In the genomic region with DNA sequence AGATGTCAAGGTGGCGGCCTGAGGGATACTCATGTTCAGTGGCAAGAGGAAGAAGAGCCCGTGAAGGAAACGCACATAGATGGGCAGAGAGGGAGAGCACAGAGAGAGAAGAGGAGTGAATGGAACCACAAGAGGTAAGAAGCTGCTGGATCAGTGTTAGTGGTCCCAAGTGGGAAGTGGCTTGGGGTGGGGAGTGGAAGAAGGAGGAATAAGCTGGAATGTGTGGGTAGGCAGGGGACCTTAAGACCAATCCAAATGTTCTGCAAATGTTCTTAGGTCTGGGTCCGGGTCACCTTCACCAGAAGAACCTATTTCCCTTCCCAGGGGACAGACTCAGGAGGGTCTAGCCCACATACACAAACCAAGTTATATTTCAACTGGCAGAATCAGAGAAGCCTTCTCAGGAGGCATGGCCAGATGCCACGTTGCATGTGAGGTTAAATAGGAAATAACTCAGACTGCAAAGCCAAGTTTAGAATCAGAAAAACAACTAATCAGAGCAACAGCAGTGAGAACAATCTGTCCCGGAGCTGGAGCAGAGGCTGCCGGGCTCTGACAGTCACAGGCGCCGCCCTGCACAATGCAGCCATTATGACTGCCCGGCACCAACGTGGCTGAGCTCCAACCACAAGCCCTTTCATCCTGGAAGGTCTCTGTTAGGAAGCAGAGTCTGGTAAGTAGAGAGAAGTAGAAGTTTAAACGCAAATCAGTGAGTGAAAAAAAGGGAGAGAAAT, we compare ENCODE assay signal across 9 cellular contexts.
A peak's percentile ranks its signal among the peaks of the same experiment; 100 is the strongest.
DNase-seq lines count a peak whose midpoint lies in the region; ATAC-seq, FAIRE-seq and TF ChIP-seq lines count a peak whose summit lies in the region.
"Had no signal": no experiment of that assay in that cellular context is flagged by ENCODE, and none has a peak within 500 bp of the region (broad histone marks: within the 10 kb centered on the region; RNA-seq: fewer than 3 reads in every experiment).

No MANE protein-coding gene starts in this region.

- peak; percentile 23 for DNase-seq in activated CD8-positive, alpha-beta T cell treated with anti-CD3 and anti-CD28 coated beads for 36 hours
- no peak for DNase-seq in activated CD8-positive, alpha-beta T cell treated with anti-CD3 and anti-CD28 coated beads, Interleukin-2, amount 10 ng/mL, durations not matched to agents 7 days and 5 days
- DNase-seq in urothelium cell line (ENCODE audit: low spot score), result peak; percentile 51
- DNase-seq in NCI-H187 treated with DMSO at 0.1 percent for 48 hours (lab: John Stamatoyannopoulos, UW), result no peak
- DNase-seq: activated CD4-positive, alpha-beta T cell treated with anti-CD3 and anti-CD28 coated beads, Interleukin-2, amount 50 U/mL, for 1 hour had no signal

- intact Hi-C loops in activated CD8-positive, alpha-beta T cell treated with anti-CD3 and anti-CD28 coated beads for 36 hours (cut with micrococcal nuclease), result no loop called here

- H3K27ac Mint-ChIP-seq in activated CD8-positive, alpha-beta T cell treated with anti-CD3 and anti-CD28 coated beads for 36 hours, result no peak overlapping the region
- H3K27ac Mint-ChIP-seq in activated CD8-positive, alpha-beta T cell treated with anti-CD3 and anti-CD28 coated beads, Interleukin-2, amount 10 ng/mL, durations not matched to agents 7 days and 5 days, result no peak overlapping the region

- no peak for TF ChIP-seq CTCF in activated CD8-positive, alpha-beta T cell treated with anti-CD3 and anti-CD28 coated beads for 36 hours (IDR thresholded peaks at IDR 0.05)

- H3K4me1 ChIP-seq in esophagus (ENCODE audit: control insufficient read depth in 2 of 2, insufficient read depth in 2 of 2, low read length in 1 of 2) (peaks cover 0 to 2% of the 10 kb centered on the region in 2 donors), mucosa of rectum (ENCODE audit: control insufficient read depth in 2 of 2, insufficient read depth in 2 of 2, low read length in 2 of 2) (peaks cover 0 to 2% of the 10 kb centered on the region in 2 donors)

- no peaks in the 10 kb centered on the region for H3K27me3 Mint-ChIP-seq in activated CD8-positive, alpha-beta T cell treated with anti-CD3 and anti-CD28 coated beads for 36 hours
- H3K27me3 Mint-ChIP-seq in activated CD8-positive, alpha-beta T cell treated with anti-CD3 and anti-CD28 coated beads, Interleukin-2, amount 10 ng/mL, durations not matched to agents 7 days and 5 days (ENCODE audit: low read depth), result no peaks in the 10 kb centered on the region

- no peak for FAIRE-seq in urothelium cell line (lab: Jason Lieb, UNC)

- H3K27me3 ChIP-seq in esophagus (ENCODE audit: control insufficient read depth in 1 of 2, insufficient read depth in 2 of 2, low read length in 2 of 2) (no peaks in the 10 kb centered on the region), mucosa of rectum (ENCODE audit: control insufficient read depth in 2 of 2, insufficient read depth in 2 of 2, low read length in 2 of 2) (no peaks in the 10 kb centered on the region)

- ATAC-seq in activated CD8-positive, alpha-beta T cell treated with anti-CD3 and anti-CD28 coated beads for 36 hours, result no peak
- ATAC-seq in activated CD8-positive, alpha-beta T cell treated with anti-CD3 and anti-CD28 coated beads, Interleukin-2, amount 10 ng/mL, durations not matched to agents 7 days and 5 days, result no peak
- ATAC-seq in GM19023 (IDR thresholded peaks at IDR 0.05; ENCODE audit: unreplicated experiment), result no peak
- no peak for ATAC-seq in HG03196 (IDR thresholded peaks at IDR 0.05; ENCODE audit: unreplicated experiment)

- H3K9me3 Mint-ChIP-seq in activated CD8-positive, alpha-beta T cell treated with anti-CD3 and anti-CD28 coated beads for 36 hours, result no peaks in the 10 kb centered on the region
- H3K9me3 Mint-ChIP-seq in activated CD8-positive, alpha-beta T cell treated with anti-CD3 and anti-CD28 coated beads, Interleukin-2, amount 10 ng/mL, durations not matched to agents 7 days and 5 days (ENCODE audit: insufficient read depth), result no peaks in the 10 kb centered on the region

- 31 to 38% methylated on average over 12 of the region's 12 CpGs for WGBS in esophagus, 2 donors

- CTCF ChIA-PET in activated CD8-positive, alpha-beta T cell treated with anti-CD3 and anti-CD28 coated beads for 36 hours (lab: Charles Lee), result no interaction called here
- CTCF ChIA-PET in activated CD8-positive, alpha-beta T cell treated with anti-CD3 and anti-CD28 coated beads, Interleukin-2, amount 10 ng/mL, durations not matched to agents 7 days and 5 days (lab: Charles Lee), result no interaction called here

- peaks cover 9% of the 10 kb centered on the region for H3K4me1 Mint-ChIP-seq in activated CD8-positive, alpha-beta T cell treated with anti-CD3 and anti-CD28 coated beads for 36 hours (ENCODE audit: low read depth)
- H3K4me1 Mint-ChIP-seq in activated CD8-positive, alpha-beta T cell treated with anti-CD3 and anti-CD28 coated beads, Interleukin-2, amount 10 ng/mL, durations not matched to agents 7 days and 5 days (ENCODE audit: low read depth), result peaks cover 6% of the 10 kb centered on the region

- H3K4me3 ChIP-seq in esophagus (ENCODE audit: low read depth in 1 of 2, low read length in 2 of 2) (no peak overlapping the region), mucosa of rectum (ENCODE audit: low read length in 2 of 2) (peak overlapping the region in 1 of 2 donors; percentile 1)

- H3K27ac ChIP-seq in esophagus (ENCODE audit: low read depth in 2 of 2, low read length in 1 of 2) (peak overlapping the region; percentile 56 to 75), mucosa of rectum (ENCODE audit: low read depth in 2 of 2, low read length in 2 of 2) (peak overlapping the region; percentile 20 to 41)

- H3K36me3 ChIP-seq in esophagus (ENCODE audit: control insufficient read depth in 2 of 2, insufficient read depth in 2 of 2, low read length in 1 of 2) (no peaks in the 10 kb centered on the region), mucosa of rectum (ENCODE audit: control insufficient read depth in 2 of 2, insufficient read depth in 2 of 2, low read length in 2 of 2) (no peaks in the 10 kb centered on the region)

- H3K36me3 Mint-ChIP-seq in activated CD8-positive, alpha-beta T cell treated with anti-CD3 and anti-CD28 coated beads for 36 hours (ENCODE audit: low read depth), result no peaks in the 10 kb centered on the region
- H3K36me3 Mint-ChIP-seq in activated CD8-positive, alpha-beta T cell treated with anti-CD3 and anti-CD28 coated beads, Interleukin-2, amount 10 ng/mL, durations not matched to agents 7 days and 5 days (ENCODE audit: low read depth), result no peaks in the 10 kb centered on the region

- no peak overlapping the region for H3K4me3 Mint-ChIP-seq in activated CD8-positive, alpha-beta T cell treated with anti-CD3 and anti-CD28 coated beads for 36 hours
- no peak overlapping the region for H3K4me3 Mint-ChIP-seq in activated CD8-positive, alpha-beta T cell treated with anti-CD3 and anti-CD28 coated beads, Interleukin-2, amount 10 ng/mL, durations not matched to agents 7 days and 5 days

- H3K9ac ChIP-seq in mucosa of rectum (ENCODE audit: low read depth in 1 of 2, low read length in 2 of 2), result no peak overlapping the region

- POLR2A ChIA-PET in activated CD8-positive, alpha-beta T cell treated with anti-CD3 and anti-CD28 coated beads for 36 hours (lab: Charles Lee), result no interaction called here
- POLR2A ChIA-PET in activated CD8-positive, alpha-beta T cell treated with anti-CD3 and anti-CD28 coated beads, Interleukin-2, amount 10 ng/mL, durations not matched to agents 7 days and 5 days (lab: Charles Lee), result no interaction called here

- H3K9me3 ChIP-seq in esophagus (ENCODE audit: control insufficient read depth in 2 of 2, insufficient read depth in 1 of 2, low read depth in 1 of 2, low read length in 1 of 2), result no peaks in the 10 kb centered on the region
- no peaks in the 10 kb centered on the region for H3K9me3 ChIP-seq in mucosa of rectum (ENCODE audit: control insufficient read depth in 2 of 2, low read length in 2 of 2)

Comparison
In these comparisons a context has a peak if more than half of its experiments do, and no peak if none do; other contexts are left out.
1. DNase-seq: peak in activated CD8-positive, alpha-beta T cell treated with anti-CD3 and anti-CD28 coated beads for 36 hours (single experiment) and urothelium cell line (single experiment); none in activated CD8-positive, alpha-beta T cell treated with anti-CD3 and anti-CD28 coated beads, Interleukin-2, amount 10 ng/mL, durations not matched to agents 7 days and 5 days (single experiment) and NCI-H187 treated with DMSO at 0.1 percent for 48 hours (single experiment).